In genomic region chr19:36837902-36838783, GRCh38 we compare ENCODE assay signal across 8 cellular contexts. TPM values are rescaled to one million over a fixed set of nuclear protein-coding genes. Genes with fewer than 3 reads are reported as not detected.
DNase-seq lines count a peak whose midpoint lies in the region; ATAC-seq and TF ChIP-seq lines count a peak whose summit lies in the region.

Gene ZNF790 (minus strand): TSS chr19:36838387. CDS start chr19:36825619, 12,768 bp downstream.

- TF ChIP-seq CTCF in AG09319 (IDR thresholded peaks at IDR 0.05; ENCODE audit: low read depth, low read length) = no peak

- ATAC-seq in GM19025 (IDR thresholded peaks at IDR 0.05; ENCODE audit: low read depth, unreplicated experiment) (peak; percentile 91), HG03342 (IDR thresholded peaks at IDR 0.05; ENCODE audit: unreplicated experiment) (peak; percentile 83)

- H3K27me3 ChIP-seq in effector memory CD4-positive, alpha-beta T cell (replicated peaks; ENCODE audit: control insufficient read depth, insufficient read depth, low read length, poor library complexity, severe bottlenecking) = no peaks in the 10 kb centered on the region

- H3K27ac ChIP-seq in effector memory CD4-positive, alpha-beta T cell (ENCODE audit: insufficient read depth, low read length, poor library complexity, severe bottlenecking) = peak within 1 kb of the TSS; percentile 76

- no peaks in the 10 kb centered on the region for H3K9me3 ChIP-seq in effector memory CD4-positive, alpha-beta T cell (ENCODE audit: control insufficient read depth, low read length)

- peaks cover 4% of the 10 kb centered on the region for H3K4me1 ChIP-seq in effector memory CD4-positive, alpha-beta T cell (ENCODE audit: control insufficient read depth, insufficient read depth, low read length, poor library complexity, severe bottlenecking)

- DNase-seq in AG09319 (ENCODE audit: extremely low read depth, low read depth) (peak; percentile 78), NCI-H526 treated with DMSO at 0.1 percent for 48 hours (lab: John Stamatoyannopoulos, UW) (peak; percentile 93), lung microvascular endothelial cell (ENCODE audit: low read depth in 2 of 2) (peak; percentile 90 to 95)
- DNase-seq in activated CD8-positive, alpha-beta memory T cell treated with anti-CD3 and anti-CD28 coated beads for 1 hour (ENCODE audit: extremely low read depth in 1 of 2, low read depth in 1 of 2) = peak; percentile 52 to 64
- peak; percentile 63 to 78 (median 76) for DNase-seq in effector memory CD4-positive, alpha-beta T cell
- DNase-seq in stimulated activated CD4-positive, alpha-beta T cell treated with anti-CD3 and anti-CD28 coated beads, TNF-alpha, amount 100 ng/mL, for 4 hours (ENCODE audit: low read depth in 3 of 3) = peak; percentile 67 to 70 (median 67)

- peaks cover 10% of the 10 kb centered on the region for H3K36me3 ChIP-seq in effector memory CD4-positive, alpha-beta T cell (ENCODE audit: control insufficient read depth, insufficient read depth, low read length)

- peak within 1 kb of the TSS; percentile 78 for H3K4me3 ChIP-seq in effector memory CD4-positive, alpha-beta T cell (ENCODE audit: insufficient read depth, low read depth, low read length, poor library complexity, severe bottlenecking)

RNA-seq across cellular contexts. Expression of gene ZNF790, which starts in this region (rescaled TPM):
- 5.7 and 10.5 TPM in 2 replicates for total RNA-seq in lung microvascular endothelial cell

Comparison
In these comparisons a context has a peak if more than half of its experiments do, and no peak if none do; other contexts are left out.
1. Peak in every context shown above with its lines: DNase-seq, ATAC-seq, H3K4me3 ChIP-seq and H3K27ac ChIP-seq.